In the genomic region with DNA sequence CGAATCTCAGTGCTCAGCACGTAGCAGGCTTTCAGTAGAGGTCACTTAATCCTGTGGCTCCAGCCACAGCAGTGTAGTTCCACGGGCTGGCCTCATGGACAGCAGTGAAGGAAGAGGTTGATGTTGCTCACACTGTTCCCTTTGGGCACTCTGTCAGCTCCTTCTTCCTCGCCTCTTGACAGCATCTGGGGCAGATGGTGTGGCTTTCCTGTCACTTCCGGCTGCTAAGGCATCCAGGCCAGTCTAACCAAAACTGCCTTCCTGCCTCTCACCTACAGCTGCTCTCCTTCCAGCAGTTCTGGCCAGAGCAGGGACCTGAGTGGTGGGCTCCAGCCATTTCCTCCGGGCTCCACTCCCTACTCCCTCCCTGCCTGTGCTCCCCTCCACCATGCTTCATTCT, we compare ENCODE assay signal across 7 cellular contexts. TPM values are rescaled to one million over a fixed set of nuclear protein-coding genes. Genes with fewer than 3 reads are reported as not detected.
"Had no signal": no experiment of that assay in that cellular context is flagged by ENCODE, and none has a peak within 500 bp of the region (broad histone marks: within the 10 kb centered on the region; RNA-seq: fewer than 3 reads in every experiment).

No MANE protein-coding gene starts in this region.

RNA-seq across cellular contexts. Expression of gene CLTRN, which starts 9.8 kb away (rescaled TPM):
- total RNA-seq: mesenteric fat pad, myocyte, pulmonary artery endothelial cell, skeletal muscle tissue had no signal

RNA-seq across cellular contexts. Expression of gene ACE2, which starts 54.0 kb away (rescaled TPM):
- total RNA-seq: kidney epithelial cell; lung microvascular endothelial cell; myocyte; naive thymus-derived CD4-positive, alpha-beta T cell; skeletal muscle tissue had no signal
- polyA plus RNA-seq: naive thymus-derived CD4-positive, alpha-beta T cell had no signal
